29 cellular contexts compared by ENCODE assay signal in the genomic region with DNA sequence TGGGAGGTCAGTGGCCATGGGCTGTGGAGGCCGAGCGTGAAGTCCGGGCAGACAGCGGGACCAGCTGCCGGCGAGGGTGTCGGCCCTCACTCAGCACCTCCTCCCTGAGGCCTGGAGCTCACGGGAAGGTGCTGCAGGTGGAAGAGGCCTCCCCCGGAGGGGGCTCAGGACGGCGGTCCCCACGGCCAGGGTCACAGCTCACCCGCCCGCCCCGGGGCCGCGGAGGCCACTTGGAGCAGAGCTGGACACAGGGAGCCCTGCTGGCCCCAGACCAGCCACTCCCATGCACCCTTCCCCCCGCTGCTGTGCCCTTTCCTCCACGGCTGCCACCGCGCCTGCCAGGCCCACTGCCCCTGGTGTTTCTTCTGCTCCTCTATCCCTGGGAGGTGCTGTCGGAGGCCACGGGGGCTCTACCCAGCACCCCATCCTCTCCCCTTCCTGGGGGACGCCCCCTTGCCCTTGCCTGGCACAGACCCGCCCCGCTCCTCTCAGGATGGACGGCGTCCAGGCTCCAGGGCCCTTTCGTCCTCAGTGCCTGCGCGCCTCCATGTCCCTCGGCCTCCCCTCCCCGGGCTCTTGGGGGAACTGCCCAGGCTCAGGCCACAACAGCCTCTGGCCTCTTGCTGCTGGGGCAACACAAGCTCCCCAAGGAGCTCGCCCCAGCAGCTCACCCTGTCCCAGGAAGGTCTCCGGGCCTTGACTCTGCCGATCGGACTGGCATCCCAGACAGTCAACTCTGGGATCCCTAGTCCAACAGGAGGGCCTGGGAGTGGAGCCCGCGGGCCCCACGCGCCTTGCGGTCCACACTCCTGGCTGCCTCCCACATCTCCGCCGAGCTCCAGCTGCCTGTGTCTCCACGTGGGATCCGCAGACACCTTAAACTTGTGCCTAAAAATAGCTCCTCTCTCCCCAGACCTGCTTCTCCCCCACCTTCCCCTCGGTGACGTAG. TPM values are rescaled to one million over a fixed set of nuclear protein-coding genes. Genes with fewer than 3 reads are reported as not detected.
DNase-seq lines count a peak whose midpoint lies in the region; ATAC-seq and TF ChIP-seq lines count a peak whose summit lies in the region.
"Had no signal": no experiment of that assay in that cellular context is flagged by ENCODE, and none has a peak within 500 bp of the region (broad histone marks: within the 10 kb centered on the region; RNA-seq: fewer than 3 reads in every experiment).

No MANE protein-coding gene starts in this region.

- H3F3A ChIP-seq in GM23338 (replicated peaks; ENCODE audit: low read depth) = peaks cover 16% of the 10 kb centered on the region

- no peak overlapping the region for H3K4me2 ChIP-seq in GM23338

- H3K27me3 Mint-ChIP-seq in GM23338 (ENCODE audit: insufficient read depth, low read depth, poor library complexity) (peaks cover 12% of the 10 kb centered on the region), brain (no peaks in the 10 kb centered on the region), neural crest cell (ENCODE audit: low read depth) (peaks cover 4% of the 10 kb centered on the region)
- H3K27me3 Mint-ChIP-seq: CD4-positive, alpha-beta memory T cell; naive thymus-derived CD8-positive, alpha-beta T cell had no signal

- no peaks in the 10 kb centered on the region; the same call in 1 of the 2 replicates for H4K20me1 ChIP-seq in GM23338 (replicated peaks; ENCODE audit: insufficient read depth)

- TF ChIP-seq CTCF in GM23338 (conservative IDR thresholded peaks at IDR 0.05; ENCODE audit: low read depth in 2 of 2) (no peak), brain (conservative IDR thresholded peaks at IDR 0.05) (no peak), neural crest cell (conservative IDR thresholded peaks at IDR 0.05) (no peak)

- H3K4me1 Mint-ChIP-seq in GM23338 (peaks cover 5% of the 10 kb centered on the region), brain (peaks cover 5% of the 10 kb centered on the region), neural crest cell (peaks cover 5% of the 10 kb centered on the region)
- H3K4me1 Mint-ChIP-seq: CD4-positive, alpha-beta memory T cell had no signal

- DNase-seq in DMS53 (lab: John Stamatoyannopoulos, UW) (peak; percentile 40), DMS53 treated with DMSO at 0.1 percent for 48 hours (lab: John Stamatoyannopoulos, UW; ENCODE audit: unreplicated experiment) (no peak), GM23338 (ENCODE audit: low spot score) (no peak), neural crest cell (ENCODE audit: low read depth, low spot score) (no peak), SKM-1 treated with dmso at 0.1 percent for 144 hours (lab: John Stamatoyannopoulos, UW; ENCODE audit: unreplicated experiment) (no peak)
- DNase-seq: 8988T; activated CD4-positive, alpha-beta T cell treated with anti-CD3 and anti-CD28 coated beads, Interleukin-2, amount 50 U/mL, for 1 hour; activated effector memory CD4-positive, alpha-beta T cell treated with anti-CD3 and anti-CD28 coated beads, Interleukin-2, amount 50 U/mL, for 16 hours; AML-193; brain microvascular endothelial cell; CD4-positive, alpha-beta memory T cell; DMS79 treated with DMSO at 0.1 percent for 48 hours; effector CD8-positive, alpha-beta T cell; foreskin keratinocyte; HCEC 1CT; left ventricle myocardium inferior; naive thymus-derived CD8-positive, alpha-beta T cell; NCI-H1092 treated with DMSO at 0.1 percent for 48 hours; NCI-H187 treated with DMSO at 0.1 percent for 48 hours; NCI-H748 treated with DMSO at 0.1 percent for 48 hours; sigmoid colon; trophoblast cell had no signal

- no peaks in the 10 kb centered on the region for H3K9me2 ChIP-seq in GM23338 (ENCODE audit: insufficient read depth)

- H3K36me3 Mint-ChIP-seq in GM23338 (ENCODE audit: low read depth) (peaks cover 12% of the 10 kb centered on the region), brain (peaks cover 13% of the 10 kb centered on the region), neural crest cell (ENCODE audit: low read depth) (peaks cover 8% of the 10 kb centered on the region)

- no peaks in the 10 kb centered on the region for H3K27me3 ChIP-seq in GM23338 (ENCODE audit: insufficient read depth)
- H3K27me3 ChIP-seq: brain microvascular endothelial cell, sigmoid colon had no signal

- H2AFZ ChIP-seq in GM23338 = no peak overlapping the region
- H2AFZ ChIP-seq: parathyroid adenoma had no signal

- H3K4me3 Mint-ChIP-seq in GM23338 (no peak overlapping the region), brain (peak overlapping the region in 1 of 5 experiments; percentile 31), neural crest cell (peak overlapping the region; percentile 64)
- H3K4me3 Mint-ChIP-seq: CD4-positive, alpha-beta memory T cell; naive thymus-derived CD8-positive, alpha-beta T cell; T-helper 2 cell treated with Interferon-gamma antibody and Interleukin-4, amounts not matched to agents 5 μg/mL and 100 μg/mL, for 36 hours had no signal

- 0 out of 3 replicates have a peak, but pooled peaks cover 4% of the 10 kb centered on the region for H3K9me3 Mint-ChIP-seq in GM23338
- peaks cover 5 to 8% (median 6%) of the 10 kb centered on the region in 5 experiments for H3K9me3 Mint-ChIP-seq in brain
- peaks cover 4% of the 10 kb centered on the region for H3K9me3 Mint-ChIP-seq in neural crest cell

- no peak overlapping the region for H3K27ac ChIP-seq in GM23338 (ENCODE audit: low read depth)
- H3K27ac ChIP-seq: brain microvascular endothelial cell, foreskin keratinocyte, left ventricle myocardium inferior, parathyroid adenoma had no signal

- H3K36me3 ChIP-seq in GM23338 (ENCODE audit: insufficient read depth) = no peaks in the 10 kb centered on the region

- no peaks in the 10 kb centered on the region for H3K79me2 ChIP-seq in GM23338 (replicated peaks; ENCODE audit: insufficient read depth)
- H3K79me2 ChIP-seq: parathyroid adenoma had no signal

- ATAC-seq in GM23338 = no peak
- ATAC-seq in HG02840 (IDR thresholded peaks at IDR 0.05; ENCODE audit: low FRiP score, unreplicated experiment) = no peak
- no peak for ATAC-seq in GM19023 (IDR thresholded peaks at IDR 0.05; ENCODE audit: unreplicated experiment)
- ATAC-seq: foreskin keratinocyte; GM12878; naive thymus-derived CD8-positive, alpha-beta T cell; SK-N-SH treated with all-trans-retinoic acid at 6 μM for 48 hours had no signal

- no peaks in the 10 kb centered on the region; the same call in 1 of the 2 replicates for H3K4me1 ChIP-seq in GM23338 (ENCODE audit: insufficient read depth)
- H3K4me1 ChIP-seq: foreskin keratinocyte, parathyroid adenoma had no signal

- H3K27ac Mint-ChIP-seq in GM23338 (0 out of 2 replicates have a peak overlapping the region, but pooled peaks have one; percentile 59), brain (peak overlapping the region in 3 of 5 experiments; percentile 45 to 88 (median 59)), neural crest cell (ENCODE audit: unreplicated experiment) (no peak overlapping the region)
- H3K27ac Mint-ChIP-seq: naive thymus-derived CD8-positive, alpha-beta T cell; T-helper 2 cell treated with Interferon-gamma antibody and Interleukin-4, amounts not matched to agents 5 μg/mL and 100 μg/mL, for 36 hours had no signal

- no peak overlapping the region for H3K4me3 ChIP-seq in GM23338
- H3K4me3 ChIP-seq: GM12878, left ventricle myocardium inferior, sigmoid colon had no signal

TF ChIP-seq in GM23338, 12 proteins besides CTCF, POLR2A, EP300 and RAD21 (continues in another document):
- TF ChIP-seq, protein P1, sequence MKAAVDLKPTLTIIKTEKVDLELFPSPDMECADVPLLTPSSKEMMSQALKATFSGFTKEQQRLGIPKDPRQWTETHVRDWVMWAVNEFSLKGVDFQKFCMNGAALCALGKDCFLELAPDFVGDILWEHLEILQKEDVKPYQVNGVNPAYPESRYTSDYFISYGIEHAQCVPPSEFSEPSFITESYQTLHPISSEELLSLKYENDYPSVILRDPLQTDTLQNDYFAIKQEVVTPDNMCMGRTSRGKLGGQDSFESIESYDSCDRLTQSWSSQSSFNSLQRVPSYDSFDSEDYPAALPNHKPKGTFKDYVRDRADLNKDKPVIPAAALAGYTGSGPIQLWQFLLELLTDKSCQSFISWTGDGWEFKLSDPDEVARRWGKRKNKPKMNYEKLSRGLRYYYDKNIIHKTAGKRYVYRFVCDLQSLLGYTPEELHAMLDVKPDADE (IDR thresholded peaks at IDR 0.05) = no peak
- TF ChIP-seq ZNF114 (CRISPR knock-in tag; IDR thresholded peaks at IDR 0.05) (no peak), EZH2phosphoT487 (IDR thresholded peaks at IDR 0.05; ENCODE audit: unreplicated experiment) (no peak), NANOG (IDR thresholded peaks at IDR 0.05; ENCODE audit: borderline replicate concordance) (no peak)

RNA-seq across cellular contexts. Expression of a gene that starts 4.2 kb away (rescaled TPM):
- 0.74 and 5.1 TPM in 2 replicates for total RNA-seq in GM23338 (2014; rRNA removed; shearing (Covaris generic))
- polyA plus RNA-seq in GM23338 (2016; fragmentation: Nextera tagmentation; extraction: Ambion mirVana) (1.8 and 1.9 TPM in 2 replicates), brain (ENCODE audit: insufficient read depth, low read depth, low replicate concordance) (33.9 TPM)
- total RNA-seq in neural crest cell = 13.4 and 16.9 TPM in 2 replicates
- polyA plus RNA-seq: CD4-positive, alpha-beta memory T cell; GM12878; naive thymus-derived CD8-positive, alpha-beta T cell had no signal

RNA-seq across cellular contexts. Expression of a gene that starts 24.3 kb away (rescaled TPM):
- total RNA-seq in GM23338 (2014; rRNA removed; shearing (Covaris generic)) = 71.4 and 80.3 TPM in 2 replicates
- 36.5 and 39.3 TPM in 2 replicates for polyA plus RNA-seq in GM23338 (2016; fragmentation: Nextera tagmentation; extraction: Ambion mirVana)
- 47.5 TPM for polyA plus RNA-seq in brain (ENCODE audit: insufficient read depth, low read depth, low replicate concordance)
- total RNA-seq in neural crest cell = 54.4 and 58.0 TPM in 2 replicates

RNA-seq across cellular contexts. Expression of a gene that starts 38.4 kb away (rescaled TPM):
- 148 and 163 TPM in 2 replicates for total RNA-seq in GM23338 (2014; rRNA removed; shearing (Covaris generic))
- polyA plus RNA-seq in GM23338 (2016; fragmentation: Nextera tagmentation; extraction: Ambion mirVana) = 244 and 248 TPM in 2 replicates
- 231 TPM for polyA plus RNA-seq in brain (ENCODE audit: insufficient read depth, low read depth, low replicate concordance)
- total RNA-seq in neural crest cell = 132 and 134 TPM in 2 replicates
